ENCODE assay signal across 8 cellular contexts in the genomic region with DNA sequence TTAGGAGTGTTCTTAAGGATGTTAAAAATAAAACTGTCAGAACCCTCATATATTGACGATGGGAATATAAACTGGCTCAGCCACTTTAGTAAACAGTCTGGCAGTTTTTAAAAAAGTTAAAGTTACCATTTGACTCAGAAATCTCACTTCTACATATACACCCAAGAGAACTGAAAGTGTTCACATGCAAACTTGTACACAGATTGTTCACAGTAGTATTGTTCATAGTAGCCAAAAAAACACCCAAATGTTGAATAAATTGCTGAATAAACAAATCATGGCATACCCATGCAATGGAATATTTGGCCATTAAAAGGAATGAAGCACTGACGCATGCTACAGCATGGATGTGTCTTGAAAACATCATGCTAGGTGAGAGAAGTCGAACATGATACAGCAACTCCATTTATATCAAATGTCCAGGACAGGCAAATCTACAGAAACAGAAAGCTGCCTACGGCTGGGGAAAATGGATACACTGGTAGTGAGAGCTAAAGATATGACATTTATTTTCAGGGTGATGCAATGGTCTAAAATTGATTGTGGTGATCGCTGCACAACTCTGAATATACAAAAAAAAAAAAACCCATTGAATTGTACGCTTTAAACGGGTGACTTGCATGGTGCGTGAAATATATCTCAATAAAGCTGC. TPM values are rescaled to one million over a fixed set of nuclear protein-coding genes. Genes with fewer than 3 reads are reported as not detected.
DNase-seq lines count a peak whose midpoint lies in the region; ATAC-seq and TF ChIP-seq lines count a peak whose summit lies in the region.

No MANE protein-coding gene starts in this region.

- no peak overlapping the region for H2AK5ac ChIP-seq in H9 (ENCODE audit: insufficient read length, low read length)

- H3K4me1 ChIP-seq in adipocyte (ENCODE audit: control insufficient read depth, insufficient read depth, low read length) (peaks cover 7% of the 10 kb centered on the region), H9 (ENCODE audit: insufficient read depth, low read length) (no peaks in the 10 kb centered on the region)

- no peaks in the 10 kb centered on the region for H3K79me1 ChIP-seq in H9 (ENCODE audit: insufficient read depth, low read depth, low read length, poor library complexity, severe bottlenecking)

- H3K4me2 ChIP-seq in H9 (ENCODE audit: insufficient read depth, insufficient read length, low read length), result no peak overlapping the region

- TF ChIP-seq CTCF in H9 (conservative IDR thresholded peaks at IDR 0.05), result no peak

- H3K36me3 Mint-ChIP-seq in H9 (ENCODE audit: insufficient read depth in 1 of 3, low read depth in 3 of 3), result peaks cover 43 to 64% (median 59%) of the 10 kb centered on the region in 3 experiments

- no peak overlapping the region for H3K27ac ChIP-seq in H9 (ENCODE audit: insufficient read length, low read depth, low read length)

- H3K9me3 Mint-ChIP-seq in H9, result 0 out of 5 replicates have a peak, but pooled peaks cover 0 to 2% of the 10 kb centered on the region in 2 experiments

- H3K9ac ChIP-seq in adipocyte (ENCODE audit: low read length) (peak overlapping the region; percentile 4), H9 (ENCODE audit: extremely low read depth, insufficient read length, low read length) (no peak overlapping the region)

- no peak overlapping the region for H4K5ac ChIP-seq in H9 (ENCODE audit: insufficient read length, low read depth, low read length)

- no peak overlapping the region for H3K18ac ChIP-seq in H9 (ENCODE audit: insufficient read length, low read depth, low read length)

- no CpG with 5 or more reads among the region's 8 CpGs for WGBS in H9 (ENCODE audit: extremely low coverage, insufficient read length, low lambda C conversion rate)

- H3K36me3 ChIP-seq in adipocyte (ENCODE audit: control insufficient read depth, insufficient read depth, low read length, severe bottlenecking), result peaks cover 31% of the 10 kb centered on the region

- H4K91ac ChIP-seq in H9 (ENCODE audit: insufficient read length, low read depth, low read length), result no peak overlapping the region

- no peak overlapping the region for H3K4me3 Mint-ChIP-seq in H9

- no peak overlapping the region for H2BK12ac ChIP-seq in H9 (ENCODE audit: insufficient read length, low read depth, low read length)

- no peaks in the 10 kb centered on the region for H4K20me1 ChIP-seq in H9 (ENCODE audit: control insufficient read depth, insufficient read depth, insufficient read length)

- no peak overlapping the region for H3T11ph ChIP-seq in H9 (ENCODE audit: low read length)

- no peak overlapping the region for H3K56ac ChIP-seq in H9 (ENCODE audit: insufficient read length, low read depth, low read length)

- no peak overlapping the region for H2BK120ac ChIP-seq in H9 (ENCODE audit: low read depth, low read length, poor library complexity, severe bottlenecking)

- no peaks in the 10 kb centered on the region for H3K79me2 ChIP-seq in H9 (ENCODE audit: insufficient read depth, low read length)

- H3K23ac ChIP-seq in H9 (ENCODE audit: insufficient read length, low read depth, low read length), result no peak overlapping the region

- no peaks in the 10 kb centered on the region for H3K23me2 ChIP-seq in H9 (ENCODE audit: insufficient read length, low read depth, low read length, poor library complexity, severe bottlenecking)

- H3K27ac Mint-ChIP-seq in H9, result peak overlapping the region in 1 of 3 experiments; percentile 88; a peak in 3 of 7 replicates

- peaks cover 7 to 10% of the 10 kb centered on the region in 2 experiments for H3K4me1 Mint-ChIP-seq in H9

- no peak overlapping the region for H2BK15ac ChIP-seq in H9 (ENCODE audit: low read depth, low read length)

- H3K9me3 ChIP-seq in adipocyte (ENCODE audit: control insufficient read depth, low read length) (no peaks in the 10 kb centered on the region), H9 (ENCODE audit: control insufficient read depth, low read depth, low read length) (no peaks in the 10 kb centered on the region)

- H3K4me3 ChIP-seq in adipocyte (ENCODE audit: low read length), result no peak overlapping the region

- H3K27me3 Mint-ChIP-seq in H9 (ENCODE audit: low read depth), result no peaks in the 10 kb centered on the region; the same call in 1 of the 2 replicates

- H4K8ac ChIP-seq in H9 (replicated peaks; ENCODE audit: insufficient read length, low read depth, low read length), result no peak overlapping the region

- H2AFZ ChIP-seq in H9 (ENCODE audit: low read length), result no peak overlapping the region

- DNase-seq in adipocyte (ENCODE audit: low read depth) (no peak), amygdala (lab: John Stamatoyannopoulos, UW) (no peak), H9 (no peak), HUDEP-2 (lab: John Stamatoyannopoulos, UW; ENCODE audit: unreplicated experiment in 76 of 76) (no peak), inferior parietal cortex (ENCODE audit: extremely low spot score) (no peak)

- no peak overlapping the region for H3K4ac ChIP-seq in H9 (ENCODE audit: low read depth, low read length)

- H2BK5ac ChIP-seq in H9 (ENCODE audit: insufficient read length, low read length), result no peak overlapping the region

- H3K14ac ChIP-seq in H9 (ENCODE audit: insufficient read depth, low read length), result no peak overlapping the region

- ATAC-seq in GM18498 (IDR thresholded peaks at IDR 0.05; ENCODE audit: unreplicated experiment) (peak; percentile 77), GM19455 (IDR thresholded peaks at IDR 0.05; ENCODE audit: unreplicated experiment) (peak; percentile 92), HG03039 (IDR thresholded peaks at IDR 0.05; ENCODE audit: unreplicated experiment) (peak; percentile 89)

- no peaks in the 10 kb centered on the region for H3K27me3 ChIP-seq in adipocyte (replicated peaks; ENCODE audit: control insufficient read depth, insufficient read depth, low read length)
- H3K27me3 ChIP-seq in H9 (ENCODE audit: insufficient read depth, low read length), result no peaks in the 10 kb centered on the region

- H2BK20ac ChIP-seq in H9 (ENCODE audit: low read depth, low read length, poor library complexity, severe bottlenecking), result no peak overlapping the region

RNA-seq across cellular contexts. Expression of gene RPL31, which starts 10.1 kb away (rescaled TPM):
- 1,893 and 1,918 TPM in 2 replicates for total RNA-seq in H9 (2021)
